In the genomic region with DNA sequence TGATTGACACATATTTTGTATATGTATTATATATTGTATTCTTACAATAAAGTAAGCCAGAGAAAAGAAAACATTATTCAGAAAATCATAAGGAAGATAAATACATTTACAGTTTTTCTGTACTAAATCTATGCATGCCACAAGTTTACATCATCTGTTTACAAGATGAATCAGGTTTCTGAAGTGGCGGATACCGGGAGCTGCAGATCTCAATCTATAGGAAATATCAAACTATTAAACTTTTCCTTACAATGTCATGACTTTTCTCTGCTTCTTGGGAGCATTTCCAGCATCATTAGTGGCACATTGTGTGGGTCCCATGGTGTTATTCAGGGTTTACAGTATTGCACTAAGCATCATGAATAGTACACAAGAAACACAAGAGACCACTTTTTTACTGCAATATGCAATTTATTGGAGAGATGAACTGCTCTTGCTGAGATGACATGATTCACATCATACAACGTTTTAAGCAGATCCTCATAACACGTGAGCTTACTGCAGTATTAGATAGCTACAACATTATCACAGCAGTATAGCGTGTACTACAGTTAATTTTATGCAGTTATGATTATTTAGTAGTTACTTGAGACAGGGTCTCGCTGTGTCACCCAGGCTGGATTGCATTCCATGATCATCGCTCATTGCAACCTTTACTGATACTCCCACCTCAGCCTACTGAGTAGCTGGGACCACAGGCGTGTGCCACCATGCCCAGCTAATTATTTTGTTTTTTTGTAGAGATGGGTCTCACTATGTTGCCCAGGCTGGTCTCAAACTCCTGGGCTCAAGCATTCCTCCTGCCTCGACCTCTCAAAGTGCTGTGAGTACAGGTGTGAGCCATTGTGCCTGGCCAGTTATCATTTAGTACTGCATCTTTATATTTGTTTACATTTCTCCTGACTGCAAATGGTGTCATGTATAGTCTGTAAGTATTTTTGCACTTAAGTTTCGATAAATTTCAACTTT, we compare ENCODE assay signal across 1 cellular context.
TF ChIP-seq lines count a peak whose summit lies in the region.

No MANE protein-coding gene starts in this region.

TF ChIP-seq in HepG2, 621 proteins besides CTCF, POLR2A, EP300 and RAD21:
- no peak for TF ChIP-seq CHCHD3 (CRISPR knock-in tag; IDR thresholded peaks at IDR 0.05)
- TF ChIP-seq, protein P1, sequence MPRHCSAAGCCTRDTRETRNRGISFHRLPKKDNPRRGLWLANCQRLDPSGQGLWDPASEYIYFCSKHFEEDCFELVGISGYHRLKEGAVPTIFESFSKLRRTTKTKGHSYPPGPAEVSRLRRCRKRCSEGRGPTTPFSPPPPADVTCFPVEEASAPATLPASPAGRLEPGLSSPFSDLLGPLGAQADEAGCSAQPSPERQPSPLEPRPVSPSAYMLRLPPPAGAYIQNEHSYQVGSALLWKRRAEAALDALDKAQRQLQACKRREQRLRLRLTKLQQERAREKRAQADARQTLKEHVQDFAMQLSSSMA (CRISPR knock-in tag; IDR thresholded peaks at IDR 0.05) = no peak
- TF ChIP-seq KDM6A (CRISPR knock-in tag; IDR thresholded peaks at IDR 0.05; ENCODE audit: low read depth) = no peak
- TF ChIP-seq SOX6 (IDR thresholded peaks at IDR 0.05) = no peak
- no peak for TF ChIP-seq SOX6 (CRISPR knock-in tag; IDR thresholded peaks at IDR 0.05)
- TF ChIP-seq IRF2 (CRISPR knock-in tag; IDR thresholded peaks at IDR 0.05) = no peak
- no peak for TF ChIP-seq HES4 (CRISPR knock-in tag; IDR thresholded peaks at IDR 0.05; ENCODE audit: borderline replicate concordance)
- TF ChIP-seq ZNF121 (CRISPR knock-in tag; IDR thresholded peaks at IDR 0.05) = peak; percentile 61; the same call in 1 of the 2 replicates
- no peak for TF ChIP-seq ZNF468 (CRISPR knock-in tag; IDR thresholded peaks at IDR 0.05)
- TF ChIP-seq, protein P2, sequence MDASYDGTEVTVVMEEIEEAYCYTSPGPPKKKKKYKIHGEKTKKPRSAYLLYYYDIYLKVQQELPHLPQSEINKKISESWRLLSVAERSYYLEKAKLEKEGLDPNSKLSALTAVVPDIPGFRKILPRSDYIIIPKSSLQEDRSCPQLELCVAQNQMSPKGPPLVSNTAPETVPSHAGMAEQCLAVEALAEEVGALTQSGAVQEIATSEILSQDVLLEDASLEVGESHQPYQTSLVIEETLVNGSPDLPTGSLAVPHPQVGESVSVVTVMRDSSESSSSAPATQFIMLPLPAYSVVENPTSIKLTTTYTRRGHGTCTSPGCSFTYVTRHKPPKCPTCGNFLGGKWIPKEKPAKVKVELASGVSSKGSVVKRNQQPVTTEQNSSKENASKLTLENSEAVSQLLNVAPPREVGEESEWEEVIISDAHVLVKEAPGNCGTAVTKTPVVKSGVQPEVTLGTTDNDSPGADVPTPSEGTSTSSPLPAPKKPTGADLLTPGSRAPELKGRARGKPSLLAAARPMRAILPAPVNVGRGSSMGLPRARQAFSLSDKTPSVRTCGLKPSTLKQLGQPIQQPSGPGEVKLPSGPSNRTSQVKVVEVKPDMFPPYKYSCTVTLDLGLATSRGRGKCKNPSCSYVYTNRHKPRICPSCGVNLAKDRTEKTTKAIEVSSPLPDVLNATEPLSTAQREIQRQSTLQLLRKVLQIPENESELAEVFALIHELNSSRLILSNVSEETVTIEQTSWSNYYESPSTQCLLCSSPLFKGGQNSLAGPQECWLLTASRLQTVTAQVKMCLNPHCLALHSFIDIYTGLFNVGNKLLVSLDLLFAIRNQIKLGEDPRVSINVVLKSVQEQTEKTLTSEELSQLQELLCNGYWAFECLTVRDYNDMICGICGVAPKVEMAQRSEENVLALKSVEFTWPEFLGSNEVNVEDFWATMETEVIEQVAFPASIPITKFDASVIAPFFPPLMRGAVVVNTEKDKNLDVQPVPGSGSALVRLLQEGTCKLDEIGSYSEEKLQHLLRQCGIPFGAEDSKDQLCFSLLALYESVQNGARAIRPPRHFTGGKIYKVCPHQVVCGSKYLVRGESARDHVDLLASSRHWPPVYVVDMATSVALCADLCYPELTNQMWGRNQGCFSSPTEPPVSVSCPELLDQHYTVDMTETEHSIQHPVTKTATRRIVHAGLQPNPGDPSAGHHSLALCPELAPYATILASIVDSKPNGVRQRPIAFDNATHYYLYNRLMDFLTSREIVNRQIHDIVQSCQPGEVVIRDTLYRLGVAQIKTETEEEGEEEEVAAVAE (CRISPR knock-in tag; IDR thresholded peaks at IDR 0.05; ENCODE audit: borderline replicate concordance) = no peak
